ENCODE assay signal across 10 cellular contexts in the genomic region with DNA sequence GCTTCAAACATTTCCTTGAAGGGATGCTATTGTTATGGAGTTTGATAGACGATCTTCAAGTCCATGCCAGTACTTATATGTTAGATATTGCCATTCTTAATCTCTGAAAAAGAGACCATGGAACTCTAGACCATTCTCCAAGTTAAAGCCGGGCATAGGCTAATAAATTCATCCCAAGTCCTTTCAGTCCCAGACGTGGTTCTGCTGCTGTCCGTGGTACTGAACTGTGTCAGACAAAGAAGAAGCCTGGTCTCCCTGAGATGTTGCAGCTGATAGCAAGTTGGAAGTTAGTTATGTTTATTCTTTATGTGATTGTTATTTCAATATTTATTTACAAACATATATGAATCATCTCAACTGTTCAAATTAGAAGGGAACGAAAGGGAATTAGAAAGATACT.
A peak's percentile ranks its signal among the peaks of the same experiment; 100 is the strongest.
DNase-seq lines count a peak whose midpoint lies in the region; ATAC-seq and TF ChIP-seq lines count a peak whose summit lies in the region.
"Had no signal": no experiment of that assay in that cellular context is flagged by ENCODE, and none has a peak within 500 bp of the region (broad histone marks: within the 10 kb centered on the region; RNA-seq: fewer than 3 reads in every experiment).

No MANE protein-coding gene starts in this region.

- no peak overlapping the region for H2BK20ac ChIP-seq in IMR-90 (ENCODE audit: low read depth, low read length)

- in situ Hi-C loops in ACHN (cut with HindIII; ENCODE audit: low pct_ligation_motif_present, low pct_unique_long_range_greater_than_20kb, low sequenced_read_pairs) (no loop called here), IMR-90 (cut with MboI; ENCODE audit: low sequenced_read_pairs) (no loop called here)

- no peak for TF ChIP-seq RAD21 in IMR-90 (IDR thresholded peaks at IDR 0.05; ENCODE audit: low read length)

- H2AK9ac ChIP-seq in IMR-90 (replicated peaks; ENCODE audit: low read depth, low read length, poor library complexity), result no peak overlapping the region

- no peak overlapping the region for H4K91ac ChIP-seq in IMR-90 (ENCODE audit: insufficient read depth, low read depth, low read length)

- H2BK5ac ChIP-seq in IMR-90 (ENCODE audit: low read depth, low read length, poor library complexity, severe bottlenecking), result no peak overlapping the region

- no peak for TF ChIP-seq EP300 in sigmoid colon (IDR thresholded peaks at IDR 0.05)

- no peak overlapping the region for H4K5ac ChIP-seq in IMR-90 (ENCODE audit: low read depth, low read length)

- no peak overlapping the region for H2BK120ac ChIP-seq in IMR-90 (ENCODE audit: low read depth, low read length)

- no TSS peak for BruUV-seq in IMR-90 (replicated peaks; lab: Mats Ljungman, UMichigan)

- no peak overlapping the region for H2AK5ac ChIP-seq in IMR-90 (ENCODE audit: low read depth, low read length)

- no peak overlapping the region for H3K27ac Mint-ChIP-seq in WTC11
- H3K27ac Mint-ChIP-seq: activated T-cell treated with anti-CD3 and anti-CD28 coated beads, Interleukin-2, amount 50 U/mL, for 72 hours had no signal

- no peak overlapping the region for H2AFZ ChIP-seq in IMR-90 (replicated peaks; ENCODE audit: low read length, poor library complexity)

- H3K4me1 ChIP-seq in IMR-90 (ENCODE audit: control insufficient read depth, insufficient read depth, low read length) (no peaks in the 10 kb centered on the region), sigmoid colon (no peaks in the 10 kb centered on the region)
- H3K4me1 ChIP-seq: tibial nerve had no signal

- no peaks in the 10 kb centered on the region for H3K36me3 Mint-ChIP-seq in WTC11

- peaks cover 2% of the 10 kb centered on the region for H3K9me3 ChIP-seq in IMR-90 (ENCODE audit: control insufficient read depth, insufficient read depth, low read length)
- H3K9me3 ChIP-seq in sigmoid colon, result peaks cover 0 to 3% (median 0%) of the 10 kb centered on the region in 4 donors
- H3K9me3 ChIP-seq: tibial nerve had no signal

- intact Hi-C loops in IMR-90 (cut with micrococcal nuclease) (no loop called here), sigmoid colon (cut with DNase I) (no loop called here)

- no peaks in the 10 kb centered on the region for H3K79me1 ChIP-seq in IMR-90 (ENCODE audit: low read depth in 1 of 2, low read length in 2 of 2)

- no peak overlapping the region for H4K8ac ChIP-seq in IMR-90 (ENCODE audit: low read depth in 2 of 2, low read length in 2 of 2)

- CTCF ChIA-PET in IMR-90 (lab: Yijun Ruan, JAX), result no interaction called here
- CTCF ChIA-PET in WTC11 (lab: Charles Lee), result no interaction called here

- H3K27me3 Mint-ChIP-seq in WTC11 (ENCODE audit: low read depth), result peaks cover 14% of the 10 kb centered on the region

- no peak overlapping the region for H3K4ac ChIP-seq in IMR-90 (ENCODE audit: low read depth, low read length)

- no peak overlapping the region for H3K23ac ChIP-seq in IMR-90 (ENCODE audit: low read depth, low read length)

- H3K4me3 ChIP-seq in IMR-90 (ENCODE audit: insufficient read depth, low read depth, low read length) (no peak overlapping the region), sigmoid colon (no peak overlapping the region)
- H3K4me3 ChIP-seq: tibial nerve had no signal

- no peak overlapping the region for H3K9ac ChIP-seq in IMR-90 (ENCODE audit: low read depth, low read length)

- no peak for ATAC-seq in IMR-90 (ENCODE audit: low read depth)
- ATAC-seq in WTC11, result peak; percentile 67
- ATAC-seq in HG03025 (IDR thresholded peaks at IDR 0.05; ENCODE audit: low FRiP score, unreplicated experiment), result no peak
- ATAC-seq: activated T-cell treated with anti-CD3 and anti-CD28 coated beads, Interleukin-2, amount 50 U/mL, for 72 hours had no signal

- no peaks in the 10 kb centered on the region for H4K20me1 ChIP-seq in IMR-90 (ENCODE audit: insufficient read depth, low read length)

- H3K9me1 ChIP-seq in IMR-90 (ENCODE audit: insufficient read depth, low read length), result no peaks in the 10 kb centered on the region

- TF ChIP-seq CTCF in IMR-90 (conservative IDR thresholded peaks at IDR 0.05; ENCODE audit: low read depth, low read length), result no peak
- no peak for TF ChIP-seq CTCF in WTC11 (IDR thresholded peaks at IDR 0.05)
- TF ChIP-seq CTCF in sigmoid colon (IDR thresholded peaks at IDR 0.05), result no peak

- no peak overlapping the region for H3K14ac ChIP-seq in IMR-90 (replicated peaks; ENCODE audit: low read depth, low read length)

- H3K27ac ChIP-seq in IMR-90 (ENCODE audit: insufficient read depth, low read length), result no peak overlapping the region
- no peak overlapping the region for H3K27ac ChIP-seq in sigmoid colon
- H3K27ac ChIP-seq: tibial nerve had no signal

- H3K18ac ChIP-seq in IMR-90 (ENCODE audit: low read depth, low read length), result no peak overlapping the region

- H3K4me3 Mint-ChIP-seq in WTC11, result no peak overlapping the region
- H3K4me3 Mint-ChIP-seq: activated T-cell treated with anti-CD3 and anti-CD28 coated beads, Interleukin-2, amount 50 U/mL, for 72 hours had no signal

- no peaks in the 10 kb centered on the region for H3K36me3 ChIP-seq in IMR-90 (ENCODE audit: control insufficient read depth, insufficient read depth, low read length)
- H3K36me3 ChIP-seq in sigmoid colon, result no peaks in the 10 kb centered on the region
- H3K36me3 ChIP-seq: tibial nerve had no signal

- dilution Hi-C loops in IMR-90 (cut with HindIII; ENCODE audit: low sequenced_read_pairs, unreplicated experiment), result no loop called here

- no peak overlapping the region for H3K56ac ChIP-seq in IMR-90 (ENCODE audit: extremely low read depth, insufficient read depth, low read length)

- H3K27me3 ChIP-seq in IMR-90 (ENCODE audit: control insufficient read depth, insufficient read depth, low read length) (no peaks in the 10 kb centered on the region), sigmoid colon (no peaks in the 10 kb centered on the region)
- H3K27me3 ChIP-seq: tibial nerve had no signal

- H3K9me3 Mint-ChIP-seq in WTC11, result no peaks in the 10 kb centered on the region

- DNase-seq in ACHN, result peak; percentile 41
- DNase-seq in IMR-90, result peak; percentile 3
- DNase-seq in WTC11 (ENCODE audit: low spot score), result peak; percentile 71
- DNase-seq in iPS DF 4.7 (ENCODE audit: extremely low read depth, low spot score), result peak; percentile 22
- DNase-seq in HuH-7 (ENCODE audit: low spot score), result no peak
- DNase-seq in NCI-H1436 (lab: John Stamatoyannopoulos, UW), result no peak
- DNase-seq in sigmoid colon, result no peak
- DNase-seq: activated T-cell treated with anti-CD3 and anti-CD28 coated beads, Interleukin-2, amount 50 U/mL, for 72 hours had no signal

- H2BK15ac ChIP-seq in IMR-90 (ENCODE audit: low read depth, low read length), result no peak overlapping the region

- TF ChIP-seq POLR2A in IMR-90 (IDR thresholded peaks at IDR 0.05; ENCODE audit: low read depth, low read length) (no peak), sigmoid colon (IDR thresholded peaks at IDR 0.05) (no peak)

- WGBS in IMR-90 (ENCODE audit: extremely low coverage in 2 of 2, insufficient read length in 1 of 2), 2 experiments, result no CpG with 5 or more reads among the region's 5 CpGs
- WGBS in sigmoid colon, 2 donors, result 23 to 25% methylated on average over 5 of the region's 5 CpGs

- no peak overlapping the region for H3K4me2 ChIP-seq in IMR-90 (ENCODE audit: low read depth, low read length)

- POLR2A ChIA-PET in IMR-90 (lab: Charles Lee; ENCODE audit: unreplicated experiment) (no interaction called here), WTC11 (lab: Charles Lee) (no interaction called here)

- H3K4me1 Mint-ChIP-seq in WTC11, result no peaks in the 10 kb centered on the region

TF ChIP-seq in IMR-90, 13 proteins besides CTCF, POLR2A, EP300 and RAD21 (continues in another document):
- TF ChIP-seq MXI1 (IDR thresholded peaks at IDR 0.05; ENCODE audit: borderline replicate concordance, low read depth, low read length) (no peak), RFX5 (IDR thresholded peaks at IDR 0.05; ENCODE audit: low read depth, low read length) (no peak), NFE2L2 (IDR thresholded peaks at IDR 0.05; ENCODE audit: low read depth, low read length) (no peak), MAZ (IDR thresholded peaks at IDR 0.05; ENCODE audit: borderline replicate concordance, low read depth, low read length) (no peak), FOS (IDR thresholded peaks at IDR 0.05; ENCODE audit: low read depth, low read length) (no peak), CEBPB (IDR thresholded peaks at IDR 0.05; ENCODE audit: low read depth, low read length) (no peak)
- TF ChIP-seq, protein P1, sequence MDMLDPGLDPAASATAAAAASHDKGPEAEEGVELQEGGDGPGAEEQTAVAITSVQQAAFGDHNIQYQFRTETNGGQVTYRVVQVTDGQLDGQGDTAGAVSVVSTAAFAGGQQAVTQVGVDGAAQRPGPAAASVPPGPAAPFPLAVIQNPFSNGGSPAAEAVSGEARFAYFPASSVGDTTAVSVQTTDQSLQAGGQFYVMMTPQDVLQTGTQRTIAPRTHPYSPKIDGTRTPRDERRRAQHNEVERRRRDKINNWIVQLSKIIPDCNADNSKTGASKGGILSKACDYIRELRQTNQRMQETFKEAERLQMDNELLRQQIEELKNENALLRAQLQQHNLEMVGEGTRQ (IDR thresholded peaks at IDR 0.05; ENCODE audit: low read depth, low read length), result no peak

TF ChIP-seq in WTC11, 78 proteins besides CTCF, POLR2A, EP300 and RAD21:
- TF ChIP-seq, protein P2, sequence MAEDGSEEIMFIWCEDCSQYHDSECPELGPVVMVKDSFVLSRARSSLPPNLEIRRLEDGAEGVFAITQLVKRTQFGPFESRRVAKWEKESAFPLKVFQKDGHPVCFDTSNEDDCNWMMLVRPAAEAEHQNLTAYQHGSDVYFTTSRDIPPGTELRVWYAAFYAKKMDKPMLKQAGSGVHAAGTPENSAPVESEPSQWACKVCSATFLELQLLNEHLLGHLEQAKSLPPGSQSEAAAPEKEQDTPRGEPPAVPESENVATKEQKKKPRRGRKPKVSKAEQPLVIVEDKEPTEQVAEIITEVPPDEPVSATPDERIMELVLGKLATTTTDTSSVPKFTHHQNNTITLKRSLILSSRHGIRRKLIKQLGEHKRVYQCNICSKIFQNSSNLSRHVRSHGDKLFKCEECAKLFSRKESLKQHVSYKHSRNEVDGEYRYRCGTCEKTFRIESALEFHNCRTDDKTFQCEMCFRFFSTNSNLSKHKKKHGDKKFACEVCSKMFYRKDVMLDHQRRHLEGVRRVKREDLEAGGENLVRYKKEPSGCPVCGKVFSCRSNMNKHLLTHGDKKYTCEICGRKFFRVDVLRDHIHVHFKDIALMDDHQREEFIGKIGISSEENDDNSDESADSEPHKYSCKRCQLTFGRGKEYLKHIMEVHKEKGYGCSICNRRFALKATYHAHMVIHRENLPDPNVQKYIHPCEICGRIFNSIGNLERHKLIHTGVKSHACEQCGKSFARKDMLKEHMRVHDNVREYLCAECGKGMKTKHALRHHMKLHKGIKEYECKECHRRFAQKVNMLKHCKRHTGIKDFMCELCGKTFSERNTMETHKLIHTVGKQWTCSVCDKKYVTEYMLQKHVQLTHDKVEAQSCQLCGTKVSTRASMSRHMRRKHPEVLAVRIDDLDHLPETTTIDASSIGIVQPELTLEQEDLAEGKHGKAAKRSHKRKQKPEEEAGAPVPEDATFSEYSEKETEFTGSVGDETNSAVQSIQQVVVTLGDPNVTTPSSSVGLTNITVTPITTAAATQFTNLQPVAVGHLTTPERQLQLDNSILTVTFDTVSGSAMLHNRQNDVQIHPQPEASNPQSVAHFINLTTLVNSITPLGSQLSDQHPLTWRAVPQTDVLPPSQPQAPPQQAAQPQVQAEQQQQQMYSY (CRISPR knock-in tag; IDR thresholded peaks at IDR 0.05), result no peak
- 0 out of 2 replicates have a peak, but pooled peaks have one; percentile 39 for TF ChIP-seq ZNF232 (CRISPR knock-in tag; IDR thresholded peaks at IDR 0.05)

Comparison
In these comparisons a context has a peak if more than half of its experiments do, and no peak if none do; other contexts are left out.
1. DNase-seq: peak in ACHN (single experiment), IMR-90 (single experiment), WTC11 (single experiment) and iPS DF 4.7 (single experiment); none in HuH-7 (single experiment), NCI-H1436 (single experiment) and sigmoid colon (single experiment).